In genomic region chr1:20255666-20256065, GRCh38 we compare ENCODE assay signal across 9 cellular contexts. TPM values are rescaled to one million over a fixed set of nuclear protein-coding genes. Genes with fewer than 3 reads are reported as not detected.
A peak's percentile ranks its signal among the peaks of the same experiment; 100 is the strongest.
DNase-seq lines count a peak whose midpoint lies in the region; ATAC-seq, FAIRE-seq and TF ChIP-seq lines count a peak whose summit lies in the region.
"Had no signal": no experiment of that assay in that cellular context is flagged by ENCODE, and none has a peak within 500 bp of the region (broad histone marks: within the 10 kb centered on the region; RNA-seq: fewer than 3 reads in every experiment).

No MANE protein-coding gene starts in this region.

- intact Hi-C loops in A673 (cut with micrococcal nuclease; ENCODE audit: unreplicated experiment) (no loop called here), esophagus squamous epithelium (cut with DNase I) (no loop called here)

- H3K27me3 ChIP-seq in A673 (replicated peaks; ENCODE audit: insufficient read depth, low read depth, low read length, poor library complexity) (peaks cover 28% of the 10 kb centered on the region), esophagus squamous epithelium (peaks cover 0 to 38% (median 0%) of the 10 kb centered on the region in 4 donors)

- H3K4me3 ChIP-seq in A673 (ENCODE audit: low read depth, low read length, poor library complexity, severe bottlenecking) (no peak overlapping the region), fibroblast of the aortic adventitia (ENCODE audit: low read depth, low read length) (no peak overlapping the region), esophagus squamous epithelium (no peak overlapping the region)

- no peak for ATAC-seq in GM21360 (IDR thresholded peaks at IDR 0.05; ENCODE audit: unreplicated experiment)

- POLR2A ChIA-PET in A673 (lab: Charles Lee; ENCODE audit: low non-redundant PET), result no interaction called here

- 47 to 51% methylated on average over 5 to 7 of the region's 7 CpGs for WGBS in esophagus squamous epithelium, 2 donors

- TF ChIP-seq POLR2A in esophagus squamous epithelium (IDR thresholded peaks at IDR 0.05), result no peak

- CTCF ChIA-PET in A673 (lab: Charles Lee), result no interaction called here

- H3K4me1 ChIP-seq in A673 (ENCODE audit: insufficient read depth, low read length, poor library complexity, severe bottlenecking) (no peaks in the 10 kb centered on the region), esophagus squamous epithelium (no peaks in the 10 kb centered on the region)

- no TSS peak for BruUV-seq in A673 (replicated peaks; lab: Mats Ljungman, UMichigan)

- no peaks in the 10 kb centered on the region for H3K9me3 ChIP-seq in A673 (ENCODE audit: low read depth, low read length, poor library complexity, severe bottlenecking)
- H3K9me3 ChIP-seq in esophagus squamous epithelium, result no peaks in the 10 kb centered on the region

- TF ChIP-seq CTCF in A673 (conservative IDR thresholded peaks at IDR 0.05; ENCODE audit: low read depth, low read length) (no peak), fibroblast of the aortic adventitia (IDR thresholded peaks at IDR 0.05; ENCODE audit: insufficient read depth, low read length) (no peak), esophagus squamous epithelium (IDR thresholded peaks at IDR 0.05) (no peak)

- DNase-seq in A673 (ENCODE audit: low spot score), result peak; percentile 67
- peak; percentile 12 for DNase-seq in GM04504 (ENCODE audit: low read depth)
- DNase-seq in RCC 7860 (ENCODE audit: low spot score), result peak; percentile 34
- DNase-seq in fibroblast of the aortic adventitia (ENCODE audit: low read depth), result peak; percentile 36
- no peak for DNase-seq in DMS79 (lab: John Stamatoyannopoulos, UW)
- DNase-seq in esophagus squamous epithelium (lab: John Stamatoyannopoulos, UW), result no peak
- DNase-seq in putamen (ENCODE audit: low spot score), result no peak

- H3K36me3 ChIP-seq in A673 (ENCODE audit: insufficient read depth, low read length, poor library complexity, severe bottlenecking) (no peaks in the 10 kb centered on the region), esophagus squamous epithelium (no peaks in the 10 kb centered on the region)

- peak; percentile 62 for FAIRE-seq in RCC 7860 (lab: Jason Lieb, UNC)

- no peak overlapping the region for H3K27ac ChIP-seq in A673 (ENCODE audit: low read depth, low read length, poor library complexity, severe bottlenecking)
- H3K27ac ChIP-seq in esophagus squamous epithelium, result no peak overlapping the region

RNA-seq across cellular contexts. Expression of gene VWA5B1, which starts 35.0 kb away (rescaled TPM):
- total RNA-seq in A673 (2021) (not detected in 2 replicates), fibroblast of the aortic adventitia (ENCODE audit: low replicate concordance) (not detected in 2 replicates), esophagus squamous epithelium (not detected)
- total RNA-seq: lower leg skin had no signal

Comparison
In these comparisons a context has a peak if more than half of its experiments do, and no peak if none do; other contexts are left out.
1. DNase-seq: peak in A673 (single experiment), GM04504 (single experiment), RCC 7860 (single experiment) and fibroblast of the aortic adventitia (single experiment); none in DMS79 (single experiment), esophagus squamous epithelium (single experiment) and putamen (single experiment).